ENCODE assay signal across 16 cellular contexts in genomic region chr7:22248111-22248809, GRCh38.
A peak's percentile ranks its signal among the peaks of the same experiment; 100 is the strongest.
DNase-seq lines count a peak whose midpoint lies in the region; TF ChIP-seq lines count a peak whose summit lies in the region.
"Had no signal": no experiment of that assay in that cellular context is flagged by ENCODE, and none has a peak within 500 bp of the region (broad histone marks: within the 10 kb centered on the region; RNA-seq: fewer than 3 reads in every experiment).

No MANE protein-coding gene starts in this region.

- intact Hi-C loops in activated CD4-positive, alpha-beta T cell treated with anti-CD3 and anti-CD28 coated beads, Interleukin-2, amount 10 ng/mL, durations not matched to agents 24 days and 14 days (cut with micrococcal nuclease): no loop called here

- peaks cover 6 to 22% (median 18%) of the 10 kb centered on the region in 3 experiments for H3K36me3 Mint-ChIP-seq in H9 (ENCODE audit: insufficient read depth in 1 of 3, low read depth in 3 of 3)
- no peaks in the 10 kb centered on the region for H3K36me3 Mint-ChIP-seq in activated CD4-positive, alpha-beta T cell treated with anti-CD3 and anti-CD28 coated beads, Interleukin-2, amount 10 ng/mL, durations not matched to agents 24 days and 14 days (ENCODE audit: low read depth)

- TF ChIP-seq CTCF in H9 (conservative IDR thresholded peaks at IDR 0.05) (no peak), parathyroid adenoma (IDR thresholded peaks at IDR 0.05) (no peak)

- H3K36me3 ChIP-seq in parathyroid adenoma (ENCODE audit: control insufficient read depth, insufficient read depth, low read length) (no peaks in the 10 kb centered on the region), Karpas-422 (ENCODE audit: insufficient read depth, low read length) (peaks cover 38% of the 10 kb centered on the region)
- H3K36me3 ChIP-seq: HAP-1 had no signal

- no peaks in the 10 kb centered on the region for H3K79me2 ChIP-seq in H9 (ENCODE audit: insufficient read depth, low read length)
- H3K79me2 ChIP-seq in parathyroid adenoma: peaks cover 21% of the 10 kb centered on the region
- H3K79me2 ChIP-seq in Karpas-422 (ENCODE audit: low read length): peaks cover 85% of the 10 kb centered on the region

- no peaks in the 10 kb centered on the region for H3K27me3 Mint-ChIP-seq in H9 (ENCODE audit: low read depth)
- H3K27me3 Mint-ChIP-seq in activated CD4-positive, alpha-beta T cell treated with anti-CD3 and anti-CD28 coated beads, Interleukin-2, amount 10 ng/mL, durations not matched to agents 24 days and 14 days: peaks cover 6% of the 10 kb centered on the region

- H3K56ac ChIP-seq in H9 (ENCODE audit: insufficient read length, low read depth, low read length): no peak overlapping the region

- H2BK12ac ChIP-seq in H9 (ENCODE audit: insufficient read length, low read depth, low read length): no peak overlapping the region

- H2BK15ac ChIP-seq in H9 (ENCODE audit: low read depth, low read length): no peak overlapping the region

- H2AK5ac ChIP-seq in H9 (ENCODE audit: insufficient read length, low read length): no peak overlapping the region

- no peak overlapping the region for H4K5ac ChIP-seq in H9 (ENCODE audit: insufficient read length, low read depth, low read length)

- DNase-seq in D341Med (ENCODE audit: low spot score): peak; percentile 56
- no peak for DNase-seq in H9
- peak; percentile 48 for DNase-seq in RPMI7951 (ENCODE audit: low read depth)
- DNase-seq in activated CD4-positive, alpha-beta T cell treated with anti-CD3 and anti-CD28 coated beads, Interleukin-2, amount 10 ng/mL, durations not matched to agents 24 days and 14 days: no peak
- DNase-seq in HK-2 (ENCODE audit: unreplicated experiment): no peak
- no peak for DNase-seq in Karpas-422
- DNase-seq: EL; NCI-H1417 treated with DMSO at 0.1 percent for 48 hours; NCI-H1930; NCI-H526 treated with DMSO at 0.1 percent for 48 hours; NK-92 treated with Interleukin-12 subunit alpha and Interleukin-12 subunit beta, amount 100 ng/mL, for 24 hours; SIG-M5 had no signal

- no CpG with 5 or more reads among the region's 7 CpGs for WGBS in H9 (ENCODE audit: extremely low coverage, insufficient read length, low lambda C conversion rate)

- H3K23ac ChIP-seq in H9 (ENCODE audit: insufficient read length, low read depth, low read length): no peak overlapping the region

- no peak overlapping the region for H3K4me2 ChIP-seq in H9 (ENCODE audit: insufficient read depth, insufficient read length, low read length)
- no peak overlapping the region for H3K4me2 ChIP-seq in parathyroid adenoma (ENCODE audit: low read length)
- H3K4me2 ChIP-seq in Karpas-422 (ENCODE audit: low read depth, low read length, poor library complexity, severe bottlenecking): no peak overlapping the region
- H3K4me2 ChIP-seq: A549 had no signal

- no peak overlapping the region for H3K4me3 Mint-ChIP-seq in H9
- no peak overlapping the region for H3K4me3 Mint-ChIP-seq in activated CD4-positive, alpha-beta T cell treated with anti-CD3 and anti-CD28 coated beads, Interleukin-2, amount 10 ng/mL, durations not matched to agents 24 days and 14 days

- H3K9me3 ChIP-seq in H9 (ENCODE audit: control insufficient read depth, low read depth, low read length): no peaks in the 10 kb centered on the region
- no peaks in the 10 kb centered on the region for H3K9me3 ChIP-seq in parathyroid adenoma (ENCODE audit: control insufficient read depth, low read length)
- no peaks in the 10 kb centered on the region for H3K9me3 ChIP-seq in Karpas-422 (ENCODE audit: low read length)
- H3K9me3 ChIP-seq: A549 had no signal

- H3T11ph ChIP-seq in H9 (ENCODE audit: low read length): no peak overlapping the region

- H3K27ac ChIP-seq in H9 (ENCODE audit: insufficient read length, low read depth, low read length) (no peak overlapping the region), parathyroid adenoma (peak overlapping the region; percentile 86), Karpas-422 (ENCODE audit: low read length) (no peak overlapping the region)
- H3K27ac ChIP-seq: A549, C4-2B had no signal

- peaks cover 6% of the 10 kb centered on the region for H3K4me1 ChIP-seq in H9 (ENCODE audit: insufficient read depth, low read length)
- H3K4me1 ChIP-seq in parathyroid adenoma: peaks cover 45% of the 10 kb centered on the region
- H3K4me1 ChIP-seq in Karpas-422 (ENCODE audit: low read length): 0 out of 2 replicates have a peak, but pooled peaks cover 2% of the 10 kb centered on the region
- H3K4me1 ChIP-seq: A549 had no signal

- H2BK5ac ChIP-seq in H9 (ENCODE audit: insufficient read length, low read length): no peak overlapping the region

- H3K79me1 ChIP-seq in H9 (ENCODE audit: insufficient read depth, low read depth, low read length, poor library complexity, severe bottlenecking): no peaks in the 10 kb centered on the region

- no peak overlapping the region for H2BK120ac ChIP-seq in H9 (ENCODE audit: low read depth, low read length, poor library complexity, severe bottlenecking)

- H2BK20ac ChIP-seq in H9 (ENCODE audit: low read depth, low read length, poor library complexity, severe bottlenecking): no peak overlapping the region

- H4K20me1 ChIP-seq in H9 (ENCODE audit: control insufficient read depth, insufficient read depth, insufficient read length): no peaks in the 10 kb centered on the region
- H4K20me1 ChIP-seq in Karpas-422 (ENCODE audit: insufficient read depth, low read depth, low read length): no peaks in the 10 kb centered on the region

- no peaks in the 10 kb centered on the region for H3K23me2 ChIP-seq in H9 (ENCODE audit: insufficient read length, low read depth, low read length, poor library complexity, severe bottlenecking)

- peaks cover 6 to 7% of the 10 kb centered on the region in 2 experiments; a peak in 4 of 5 replicates for H3K9me3 Mint-ChIP-seq in H9
- H3K9me3 Mint-ChIP-seq in activated CD4-positive, alpha-beta T cell treated with anti-CD3 and anti-CD28 coated beads, Interleukin-2, amount 10 ng/mL, durations not matched to agents 24 days and 14 days: no peaks in the 10 kb centered on the region

- H3K27ac Mint-ChIP-seq in H9: peak overlapping the region in 2 of 3 experiments; percentile 23 to 74; a peak in 2 of 7 replicates
- H3K27ac Mint-ChIP-seq in activated CD4-positive, alpha-beta T cell treated with anti-CD3 and anti-CD28 coated beads, Interleukin-2, amount 10 ng/mL, durations not matched to agents 24 days and 14 days: no peak overlapping the region

- no peak overlapping the region for H2AFZ ChIP-seq in H9 (ENCODE audit: low read length)
- H2AFZ ChIP-seq in parathyroid adenoma: peak overlapping the region; percentile 53
- H2AFZ ChIP-seq in Karpas-422 (ENCODE audit: low read length): no peak overlapping the region

- H3K4me1 Mint-ChIP-seq in H9: peaks cover 13 to 18% of the 10 kb centered on the region in 2 experiments
- no peaks in the 10 kb centered on the region for H3K4me1 Mint-ChIP-seq in activated CD4-positive, alpha-beta T cell treated with anti-CD3 and anti-CD28 coated beads, Interleukin-2, amount 10 ng/mL, durations not matched to agents 24 days and 14 days

- H3K4me3 ChIP-seq in parathyroid adenoma (ENCODE audit: low read depth, low read length): no peak overlapping the region
- H3K4me3 ChIP-seq in Karpas-422 (ENCODE audit: low read length): no peak overlapping the region
- H3K4me3 ChIP-seq: A549, HAP-1 had no signal

- no peak overlapping the region for H3K4ac ChIP-seq in H9 (ENCODE audit: low read depth, low read length)

- no peak overlapping the region for H4K8ac ChIP-seq in H9 (replicated peaks; ENCODE audit: insufficient read length, low read depth, low read length)

- H3K14ac ChIP-seq in H9 (ENCODE audit: insufficient read depth, low read length): no peak overlapping the region

- no peaks in the 10 kb centered on the region for H3K27me3 ChIP-seq in H9 (ENCODE audit: insufficient read depth, low read length)
- no peaks in the 10 kb centered on the region for H3K27me3 ChIP-seq in parathyroid adenoma (ENCODE audit: control insufficient read depth, insufficient read depth, low read length)
- no peaks in the 10 kb centered on the region for H3K27me3 ChIP-seq in Karpas-422 (ENCODE audit: low read length)

- no peak overlapping the region for H4K91ac ChIP-seq in H9 (ENCODE audit: insufficient read length, low read depth, low read length)

- no peak overlapping the region for H3K18ac ChIP-seq in H9 (ENCODE audit: insufficient read length, low read depth, low read length)

- H3K9me2 ChIP-seq in Karpas-422 (replicated peaks; ENCODE audit: insufficient read depth, low read length): no peaks in the 10 kb centered on the region

- H3K9ac ChIP-seq in H9 (ENCODE audit: extremely low read depth, insufficient read length, low read length): no peak overlapping the region
- H3K9ac ChIP-seq in parathyroid adenoma: no peak overlapping the region
- H3K9ac ChIP-seq in Karpas-422 (ENCODE audit: low read length): no peak overlapping the region

Comparison
In these comparisons a context has a peak if more than half of its experiments do, and no peak if none do; other contexts are left out.
1. DNase-seq: peak in D341Med (single experiment) and RPMI7951 (single experiment); none in H9 (single experiment), activated CD4-positive, alpha-beta T cell treated with anti-CD3 and anti-CD28 coated beads, Interleukin-2, amount 10 ng/mL, durations not matched to agents 24 days and 14 days (single experiment), HK-2 (single experiment) and Karpas-422 (single experiment).